Comparison of ENCODE assay signal across 1 cellular context in the genomic region with DNA sequence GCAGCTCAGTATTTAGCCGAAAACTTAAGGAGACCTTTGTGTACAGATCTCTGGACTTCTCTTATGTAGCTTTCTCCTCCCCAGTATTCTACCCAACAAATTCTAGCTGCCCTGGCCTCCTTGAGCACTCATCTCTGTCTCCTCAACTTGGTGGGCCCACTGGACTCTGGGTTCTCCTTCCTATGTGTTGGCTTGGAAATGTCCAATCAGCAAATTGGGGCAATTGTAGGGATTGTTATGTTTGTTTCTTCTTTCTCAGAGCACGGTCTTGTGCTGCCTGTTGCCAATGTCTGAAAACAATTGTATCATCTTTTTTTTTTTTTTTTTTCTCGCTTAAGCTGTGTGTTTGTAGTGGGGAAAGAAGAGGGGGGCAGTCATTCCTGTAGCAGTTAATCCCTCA.
TF ChIP-seq lines count a peak whose summit lies in the region.

No MANE protein-coding gene starts in this region.

TF ChIP-seq in K562, 482 proteins besides CTCF, POLR2A, EP300 and RAD21:
- TF ChIP-seq CTBP1 (IDR thresholded peaks at IDR 0.05; ENCODE audit: borderline replicate concordance) (no peak), C11orf30 (IDR thresholded peaks at IDR 0.05; ENCODE audit: low read depth) (peak; percentile 24; the same call in 1 of the 2 replicates), ZBTB8A (IDR thresholded peaks at IDR 0.05; ENCODE audit: partially characterized antibody) (no peak), MAFG (tag; conservative IDR thresholded peaks at IDR 0.05) (0 out of 2 replicates have a peak, but pooled peaks have one; percentile 10), ZNF316 (IDR thresholded peaks at IDR 0.05) (peak; percentile 53; the same call in 1 of the 2 replicates), ZNF778 (CRISPR knock-in tag; IDR thresholded peaks at IDR 0.05) (no peak)
- TF ChIP-seq, protein P1, sequence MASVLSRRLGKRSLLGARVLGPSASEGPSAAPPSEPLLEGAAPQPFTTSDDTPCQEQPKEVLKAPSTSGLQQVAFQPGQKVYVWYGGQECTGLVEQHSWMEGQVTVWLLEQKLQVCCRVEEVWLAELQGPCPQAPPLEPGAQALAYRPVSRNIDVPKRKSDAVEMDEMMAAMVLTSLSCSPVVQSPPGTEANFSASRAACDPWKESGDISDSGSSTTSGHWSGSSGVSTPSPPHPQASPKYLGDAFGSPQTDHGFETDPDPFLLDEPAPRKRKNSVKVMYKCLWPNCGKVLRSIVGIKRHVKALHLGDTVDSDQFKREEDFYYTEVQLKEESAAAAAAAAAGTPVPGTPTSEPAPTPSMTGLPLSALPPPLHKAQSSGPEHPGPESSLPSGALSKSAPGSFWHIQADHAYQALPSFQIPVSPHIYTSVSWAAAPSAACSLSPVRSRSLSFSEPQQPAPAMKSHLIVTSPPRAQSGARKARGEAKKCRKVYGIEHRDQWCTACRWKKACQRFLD (CRISPR knock-in tag; IDR thresholded peaks at IDR 0.05), result no peak
TF ChIP-seq in K562: peak in this region for 3.
